Comparison of ENCODE assay signal across 12 cellular contexts in the genomic region with DNA sequence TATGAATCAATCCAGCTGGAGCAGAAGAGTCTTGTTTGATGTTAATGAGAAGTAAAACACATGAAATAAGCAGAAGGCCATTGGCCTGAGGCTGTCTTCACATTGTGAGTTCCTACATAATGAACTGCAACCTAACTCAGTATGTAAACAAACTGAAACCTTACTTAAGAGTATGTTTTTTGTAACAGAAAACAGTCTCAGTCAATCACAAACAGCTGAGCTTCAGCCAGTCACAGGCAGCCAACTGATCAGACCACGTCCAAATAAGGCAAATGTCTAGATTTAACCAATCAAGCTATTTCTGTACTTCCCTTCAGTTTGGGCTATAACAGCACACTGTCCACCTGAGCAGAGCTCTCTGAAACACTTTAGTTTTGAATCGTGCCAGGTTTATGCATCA.
A peak's percentile ranks its signal among the peaks of the same experiment; 100 is the strongest.
DNase-seq lines count a peak whose midpoint lies in the region; ATAC-seq, FAIRE-seq and TF ChIP-seq lines count a peak whose summit lies in the region.
"Had no signal": no experiment of that assay in that cellular context is flagged by ENCODE, and none has a peak within 500 bp of the region (broad histone marks: within the 10 kb centered on the region; RNA-seq: fewer than 3 reads in every experiment).

No MANE protein-coding gene starts in this region.

- peak; percentile 70 for FAIRE-seq in GM12892 (lab: Jason Lieb, UNC)

- DNase-seq in GM12892 (ENCODE audit: insufficient read length) (no peak), NCI-H2196 (lab: John Stamatoyannopoulos, UW; ENCODE audit: unreplicated experiment) (peak; percentile 18), middle frontal gyrus (ENCODE audit: extremely low spot score, low spot score) (no peak), GOT3 (lab: John Stamatoyannopoulos, UW) (no peak), T1000 (lab: John Stamatoyannopoulos, UW) (no peak), HT-29 (ENCODE audit: low spot score) (no peak)
- DNase-seq: activated CD8-positive, alpha-beta memory T cell treated with anti-CD3 and anti-CD28 coated beads, Interleukin-2, amount 50 U/mL, for 4 hours; glutamatergic neuron; mucosa of descending colon; MV-4-11 had no signal

- ATAC-seq in GM19468 (IDR thresholded peaks at IDR 0.05; ENCODE audit: extremely low read depth, unreplicated experiment) (peak; percentile 80), HG03045 (IDR thresholded peaks at IDR 0.05; ENCODE audit: unreplicated experiment) (peak; percentile 86)
- ATAC-seq: mucosa of descending colon had no signal

- no peak for TF ChIP-seq POLR2A in GM12892 (IDR thresholded peaks at IDR 0.05; ENCODE audit: low read depth, low read length)
